ENCODE assay signal across 8 cellular contexts in the genomic region with DNA sequence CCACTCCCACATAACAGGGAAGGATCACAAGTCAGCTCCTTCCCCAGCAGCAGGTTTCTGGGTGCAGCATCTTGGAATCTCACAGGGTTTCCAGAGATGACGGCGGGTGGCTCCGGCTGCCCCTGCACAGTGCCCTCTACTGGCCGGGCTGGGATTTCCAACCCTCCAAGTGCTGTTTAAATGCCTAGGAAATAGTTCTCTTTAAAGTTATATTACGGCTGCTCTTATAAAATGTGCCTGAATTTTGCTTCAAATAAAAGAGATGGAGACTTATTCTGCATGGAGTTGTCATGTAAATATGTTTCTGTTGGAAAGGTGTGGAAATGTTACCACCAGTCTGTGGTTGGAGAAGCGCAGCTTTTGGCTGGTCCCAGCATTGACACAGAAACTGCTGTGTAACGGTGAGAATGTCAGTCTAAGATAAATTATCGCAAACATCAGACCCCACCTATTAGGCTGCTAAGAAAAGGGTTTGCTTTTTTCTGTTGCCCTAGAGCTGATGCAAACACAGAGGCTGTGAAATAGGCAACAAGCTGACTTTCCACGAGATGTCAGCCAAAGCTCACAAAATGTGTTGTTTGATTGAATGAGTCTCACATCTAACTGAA. TPM values are rescaled to one million over a fixed set of nuclear protein-coding genes. Genes with fewer than 3 reads are reported as not detected.
DNase-seq lines count a peak whose midpoint lies in the region; ATAC-seq and TF ChIP-seq lines count a peak whose summit lies in the region.

No MANE protein-coding gene starts in this region.

- peak; percentile 70 for TF ChIP-seq CTCF in GM10266 (IDR thresholded peaks at IDR 0.05; ENCODE audit: control insufficient read depth, insufficient read depth, low read depth, missing control alignments)

- DNase-seq in GM10266 (ENCODE audit: extremely low spot score), result peak; percentile 57
- DNase-seq in NCI-H748 (lab: John Stamatoyannopoulos, UW; ENCODE audit: unreplicated experiment), result peak; percentile 83
- peak; percentile 58 for DNase-seq in activated CD8-positive, alpha-beta memory T cell treated with anti-CD3 and anti-CD28 coated beads, Interleukin-2, amount 50 U/mL, for 4 hours
- peak; percentile 40 for DNase-seq in left ventricle myocardium superior
- DNase-seq in stimulated activated CD4-positive, alpha-beta T cell treated with anti-CD3 and anti-CD28 coated beads, Interleukin-4, amount 100 ng/mL, for 48 hours (ENCODE audit: low read depth in 2 of 2), result peak; percentile 42 to 64
- no peak for DNase-seq in foreskin melanocyte
- DNase-seq in middle frontal gyrus (ENCODE audit: extremely low spot score, low spot score), result no peak

- intact Hi-C loops in left ventricle myocardium superior (cut with micrococcal nuclease), result no loop called here

- no peak for ATAC-seq in left ventricle myocardium superior
- ATAC-seq in GM21367 (IDR thresholded peaks at IDR 0.05; ENCODE audit: unreplicated experiment), result no peak

RNA-seq across cellular contexts. Expression of a gene that starts 3.3 kb away (rescaled TPM):
- total RNA-seq in left ventricle myocardium superior, result 0.52 TPM

RNA-seq across cellular contexts. Expression of a gene that starts 59.6 kb away (rescaled TPM):
- total RNA-seq in left ventricle myocardium superior, result not detected

Comparison
In these comparisons a context has a peak if more than half of its experiments do, and no peak if none do; other contexts are left out.
1. DNase-seq: peak in GM10266 (single experiment), NCI-H748 (single experiment), activated CD8-positive, alpha-beta memory T cell treated with anti-CD3 and anti-CD28 coated beads, Interleukin-2, amount 50 U/mL, for 4 hours (single experiment), left ventricle myocardium superior (single experiment) and stimulated activated CD4-positive, alpha-beta T cell treated with anti-CD3 and anti-CD28 coated beads, Interleukin-4, amount 100 ng/mL, for 48 hours (2 of 2); none in foreskin melanocyte (single experiment) and middle frontal gyrus (single experiment).